Comparison of ENCODE assay signal across 19 cellular contexts in genomic region chr7:100949227-100949930, GRCh38. TPM values are rescaled to one million over a fixed set of nuclear protein-coding genes. Genes with fewer than 3 reads are reported as not detected.
DNase-seq lines count a peak whose midpoint lies in the region; ATAC-seq and TF ChIP-seq lines count a peak whose summit lies in the region.
"Had no signal": no experiment of that assay in that cellular context is flagged by ENCODE, and none has a peak within 500 bp of the region (broad histone marks: within the 10 kb centered on the region; RNA-seq: fewer than 3 reads in every experiment).

MUC3A (plus strand) TSS chr7:100949534; CDS start chr7:100949625, 91 bp downstream.

- H3K36me3 Mint-ChIP-seq in chondrocyte (ENCODE audit: low read depth): no peaks in the 10 kb centered on the region
- no peaks in the 10 kb centered on the region for H3K36me3 Mint-ChIP-seq in CD8-positive, alpha-beta T cell
- H3K36me3 Mint-ChIP-seq: stimulated activated memory B cell treated with anti-CD40 and anti-IgM and Interleukin-4, amounts not matched to agents 10 μg/mL and 1 μg/mL and 100 μg/mL, for 72 hours had no signal

- intact Hi-C loops in right lobe of liver (cut with DNase I): no loop called here
- intact Hi-C loops in stomach (cut with DNase I; ENCODE audit: low total_unique reads): no loop called here
- intact Hi-C loops in CD8-positive, alpha-beta T cell (cut with DNase I, micrococcal nuclease): no loop called here

- POLR2A ChIA-PET in CD8-positive, alpha-beta T cell (lab: Charles Lee): no interaction called here

- H3K36me3 ChIP-seq in right lobe of liver: peaks cover 0 to 10% (median 3%) of the 10 kb centered on the region in 4 donors
- no peaks in the 10 kb centered on the region for H3K36me3 ChIP-seq in stomach
- H3K36me3 ChIP-seq in CD8-positive, alpha-beta T cell (ENCODE audit: insufficient read depth, low read length): no peaks in the 10 kb centered on the region
- H3K36me3 ChIP-seq: SJCRH30 had no signal

- H3K9me3 ChIP-seq in right lobe of liver (no peaks in the 10 kb centered on the region), stomach (peaks cover 0 to 4% (median 0%) of the 10 kb centered on the region in 4 donors)
- no peaks in the 10 kb centered on the region for H3K9me3 ChIP-seq in CD8-positive, alpha-beta T cell (ENCODE audit: low read length)
- H3K9me3 ChIP-seq: SJCRH30 had no signal

- H3K4me3 Mint-ChIP-seq in chondrocyte (ENCODE audit: unreplicated experiment): no peak within 1 kb of the TSS
- H3K4me3 Mint-ChIP-seq in CD8-positive, alpha-beta T cell: no peak within 1 kb of the TSS
- H3K4me3 Mint-ChIP-seq: stimulated activated memory B cell treated with anti-CD40 and anti-IgM and Interleukin-4, amounts not matched to agents 10 μg/mL and 1 μg/mL and 100 μg/mL, for 72 hours had no signal

- H3K4me3 ChIP-seq in right lobe of liver (peak within 1 kb of the TSS; percentile 41 to 65 (median 59)), stomach (no peak within 1 kb of the TSS)
- no peak within 1 kb of the TSS for H3K4me3 ChIP-seq in CD8-positive, alpha-beta T cell (ENCODE audit: low read depth, low read length)
- H3K4me3 ChIP-seq: SJCRH30 had no signal

- 13% methylated on average over 21 of the region's 24 CpGs for WGBS in right lobe of liver (ENCODE audit: insufficient coverage, low coverage, low lambda C conversion rate, missing lambda C conversion rate)
- 13 to 22% (median 17%) methylated on average over 21 to 24 of the region's 24 CpGs for WGBS in stomach, 5 donors

- H3K27me3 ChIP-seq in right lobe of liver (no peaks in the 10 kb centered on the region), stomach (peaks cover 0 to 68% (median 14%) of the 10 kb centered on the region in 3 donors)
- H3K27me3 ChIP-seq in CD8-positive, alpha-beta T cell (ENCODE audit: insufficient read depth, low read length): peaks cover 8% of the 10 kb centered on the region

- H3K9me3 Mint-ChIP-seq in chondrocyte (ENCODE audit: low read depth): no peaks in the 10 kb centered on the region
- no peaks in the 10 kb centered on the region for H3K9me3 Mint-ChIP-seq in CD8-positive, alpha-beta T cell
- H3K9me3 Mint-ChIP-seq: stimulated activated memory B cell treated with anti-CD40 and anti-IgM and Interleukin-4, amounts not matched to agents 10 μg/mL and 1 μg/mL and 100 μg/mL, for 72 hours had no signal

- H3K4me1 ChIP-seq in right lobe of liver (peaks cover 0 to 13% (median 0%) of the 10 kb centered on the region in 4 donors), stomach (peaks cover 0 to 7% (median 6%) of the 10 kb centered on the region in 4 donors)
- H3K4me1 ChIP-seq in CD8-positive, alpha-beta T cell (ENCODE audit: insufficient read depth, low read length): no peaks in the 10 kb centered on the region
- H3K4me1 ChIP-seq: SJCRH30 had no signal

- H3K27ac Mint-ChIP-seq in chondrocyte (ENCODE audit: unreplicated experiment): no peak within 1 kb of the TSS
- no peak within 1 kb of the TSS for H3K27ac Mint-ChIP-seq in CD8-positive, alpha-beta T cell
- H3K27ac Mint-ChIP-seq: stimulated activated memory B cell treated with anti-CD40 and anti-IgM and Interleukin-4, amounts not matched to agents 10 μg/mL and 1 μg/mL and 100 μg/mL, for 72 hours had no signal

- in situ Hi-C loops in ACHN (cut with HindIII; ENCODE audit: low pct_ligation_motif_present, low pct_unique_long_range_greater_than_20kb, low sequenced_read_pairs): no loop called here

- peaks cover 17% of the 10 kb centered on the region for H3K27me3 Mint-ChIP-seq in chondrocyte (ENCODE audit: low read depth)
- peaks cover 26% of the 10 kb centered on the region for H3K27me3 Mint-ChIP-seq in CD8-positive, alpha-beta T cell (ENCODE audit: low read depth)

- no peak for TF ChIP-seq EP300 in stomach (IDR thresholded peaks at IDR 0.05)

- TF ChIP-seq POLR2A in right lobe of liver (IDR thresholded peaks at IDR 0.05) (peak; percentile 79), stomach (IDR thresholded peaks at IDR 0.05) (no peak)

- DNase-seq in HT-29 (ENCODE audit: low spot score): peak; percentile 46
- peak; percentile 63 for DNase-seq in chondrocyte (ENCODE audit: low spot score)
- DNase-seq in right lobe of liver: peak; percentile 82 to 92 (median 82)
- DNase-seq in stomach: peak; percentile 32
- DNase-seq in anterior cingulate cortex (lab: John Stamatoyannopoulos, UW): no peak
- no peak for DNase-seq in ACHN
- no peak for DNase-seq in CD8-positive, alpha-beta T cell
- DNase-seq: activated CD8-positive, alpha-beta memory T cell treated with anti-CD3 and anti-CD28 coated beads, Interleukin-2, amount 50 U/mL, for 4 hours; activated gamma-delta T cell; C1 segment of cervical spinal cord; DMS79; midbrain; NCI-H187; NCI-H510A; SJCRH30 had no signal

- peak; percentile 83 to 90 (median 89) for ATAC-seq in right lobe of liver
- no peak for ATAC-seq in HG02588 (IDR thresholded peaks at IDR 0.05; ENCODE audit: unreplicated experiment)
- ATAC-seq in CD8-positive, alpha-beta T cell: no peak
- ATAC-seq: stimulated activated memory B cell treated with anti-CD40 and anti-IgM and Interleukin-4, amounts not matched to agents 10 μg/mL and 1 μg/mL and 100 μg/mL, for 72 hours had no signal

- H3K27ac ChIP-seq in right lobe of liver (peak within 1 kb of the TSS; percentile 70 to 89 (median 86)), stomach (no peak within 1 kb of the TSS)
- H3K27ac ChIP-seq in CD8-positive, alpha-beta T cell (ENCODE audit: low read depth, low read length): no peak within 1 kb of the TSS
- H3K27ac ChIP-seq: SJCRH30 had no signal

- H3K4me1 Mint-ChIP-seq in chondrocyte (ENCODE audit: low read depth): no peaks in the 10 kb centered on the region
- no peaks in the 10 kb centered on the region for H3K4me1 Mint-ChIP-seq in CD8-positive, alpha-beta T cell (ENCODE audit: low read depth)
- H3K4me1 Mint-ChIP-seq: stimulated activated memory B cell treated with anti-CD40 and anti-IgM and Interleukin-4, amounts not matched to agents 10 μg/mL and 1 μg/mL and 100 μg/mL, for 72 hours had no signal

- TF ChIP-seq CTCF in chondrocyte (IDR thresholded peaks at IDR 0.05) (no peak), right lobe of liver (IDR thresholded peaks at IDR 0.05) (no peak), stomach (IDR thresholded peaks at IDR 0.05) (no peak)
- no peak for TF ChIP-seq CTCF in CD8-positive, alpha-beta T cell (IDR thresholded peaks at IDR 0.05)

- CTCF ChIA-PET in CD8-positive, alpha-beta T cell (lab: Charles Lee): interaction anchor here (1.3 kb wide), 1 partner anchor 24 kb away, joined by 5 read pairs; no protein-coding TSS in a partner anchor

RNA-seq across cellular contexts. Expression of gene MUC3A, which starts in this region (rescaled TPM):
- total RNA-seq in HT-29 (2014; rRNA removed; shearing (Covaris generic)): 6.9 and 7.3 TPM in 2 replicates
- total RNA-seq in chondrocyte (not detected in 3 replicates), right lobe of liver (10 to 100 TPM in 3 of 6 experiments, 1 to 10 TPM in 3; 3.2 to 12.8 (median 8.9) TPM), stomach (100 to 1,000 TPM in 1 of 5 donors, 1 to 10 TPM in 3, under 1 TPM in 1; 0.45 to 527 (median 1.9) TPM)
- polyA plus RNA-seq in stomach: under 1 TPM; 0.45 to 0.76 (median 0.62) TPM
- total RNA-seq in CD8-positive, alpha-beta T cell: not detected
- total RNA-seq: osteocyte, skeletal muscle tissue had no signal

Comparison
In these comparisons a context has a peak if more than half of its experiments do, and no peak if none do; other contexts are left out.
1. Peak in DNase-seq in chondrocyte; RNA of the gene not detected or under 1 TPM.
2. DNase-seq: peak in HT-29 (single experiment), right lobe of liver (3 of 3) and stomach (single experiment); none in anterior cingulate cortex (0 of 58), ACHN (single experiment) and CD8-positive, alpha-beta T cell (0 of 7).
3. ATAC-seq: peak in right lobe of liver (4 of 4); none in HG02588 (single experiment) and CD8-positive, alpha-beta T cell (single experiment).
4. H3K27ac ChIP-seq: peak in right lobe of liver (3 of 3); none in stomach (0 of 5) and CD8-positive, alpha-beta T cell (single experiment).
5. H3K4me3 ChIP-seq: peak in right lobe of liver (3 of 3); none in stomach (0 of 4) and CD8-positive, alpha-beta T cell (single experiment).